8 cellular contexts compared by ENCODE assay signal in the genomic region with DNA sequence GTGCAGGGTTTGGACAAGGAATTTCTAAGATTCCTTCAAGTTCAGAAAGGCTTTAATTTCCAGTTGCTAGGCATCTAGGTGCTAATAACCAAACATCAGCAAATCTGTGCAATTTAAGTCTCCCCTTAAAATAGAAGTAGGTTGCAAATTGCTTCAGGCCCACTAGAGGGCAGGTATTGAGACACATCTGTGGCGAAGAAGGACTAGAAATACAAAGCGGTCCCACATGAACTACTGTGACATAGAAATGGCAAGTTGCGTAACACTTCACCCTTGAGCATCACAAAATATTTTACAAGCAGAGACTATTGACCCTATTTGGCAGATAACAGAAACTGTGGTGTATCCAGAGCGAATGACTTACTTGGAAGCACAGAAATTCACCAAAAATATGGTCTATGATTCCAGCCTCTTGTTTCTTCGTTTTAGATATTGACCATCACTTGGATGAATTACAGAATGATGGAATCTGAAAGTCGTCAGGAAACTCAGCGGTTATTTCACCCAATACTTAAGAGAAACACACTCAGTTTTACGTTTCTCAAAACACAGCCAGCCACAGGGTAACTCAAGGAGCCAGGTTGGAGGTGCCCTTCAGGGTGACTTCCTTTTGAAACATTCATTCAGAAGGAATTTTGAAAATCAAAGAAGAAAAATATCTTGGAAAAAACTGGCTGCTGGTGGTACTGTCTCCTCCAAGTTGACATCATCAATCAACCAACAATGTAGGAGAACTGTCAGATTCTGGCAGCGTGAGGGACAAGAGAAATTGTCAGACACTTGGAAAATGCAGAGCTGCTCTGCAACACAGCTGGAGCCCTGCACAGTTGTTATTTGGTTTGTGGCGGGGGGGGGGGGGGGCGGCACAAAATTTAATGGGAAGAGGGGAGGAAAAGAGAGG.
DNase-seq lines count a peak whose midpoint lies in the region; ATAC-seq and TF ChIP-seq lines count a peak whose summit lies in the region.

No MANE protein-coding gene starts in this region.

- H3K36me3 Mint-ChIP-seq in GM23338 (ENCODE audit: low read depth), result no peaks in the 10 kb centered on the region

- H3K4me3 ChIP-seq in GM23338, result no peak overlapping the region
- no peak overlapping the region for H3K4me3 ChIP-seq in OCI-LY1 (ENCODE audit: low read depth, low read length, poor library complexity, severe bottlenecking)
- no peak overlapping the region for H3K4me3 ChIP-seq in uterus

- H3K4me2 ChIP-seq in GM23338, result no peak overlapping the region
- H3K4me2 ChIP-seq in OCI-LY1 (ENCODE audit: low read length), result no peak overlapping the region

- H4K20me1 ChIP-seq in GM23338 (replicated peaks; ENCODE audit: insufficient read depth), result no peaks in the 10 kb centered on the region
- no peaks in the 10 kb centered on the region for H4K20me1 ChIP-seq in OCI-LY1 (ENCODE audit: insufficient read depth, low read length)

- H3K4me1 ChIP-seq in GM23338 (ENCODE audit: insufficient read depth) (no peaks in the 10 kb centered on the region), OCI-LY1 (ENCODE audit: insufficient read depth, low read length, severe bottlenecking) (no peaks in the 10 kb centered on the region), uterus (no peaks in the 10 kb centered on the region)

- TF ChIP-seq POLR2A in uterus (IDR thresholded peaks at IDR 0.05), result no peak

- H3K36me3 ChIP-seq in GM23338 (ENCODE audit: insufficient read depth) (no peaks in the 10 kb centered on the region), OCI-LY1 (ENCODE audit: insufficient read depth, low read length) (no peaks in the 10 kb centered on the region), uterus (no peaks in the 10 kb centered on the region)

- H3K27me3 ChIP-seq in GM23338 (ENCODE audit: insufficient read depth) (no peaks in the 10 kb centered on the region), OCI-LY1 (ENCODE audit: insufficient read depth, low read length) (no peaks in the 10 kb centered on the region), uterus (no peaks in the 10 kb centered on the region)

- peaks cover 3% of the 10 kb centered on the region; the same call in 2 of the 3 replicates for H3K4me1 Mint-ChIP-seq in GM23338

- no peak overlapping the region for H3K27ac ChIP-seq in GM23338 (ENCODE audit: low read depth)
- H3K27ac ChIP-seq in OCI-LY1 (ENCODE audit: low read depth, low read length, poor library complexity, severe bottlenecking), result no peak overlapping the region
- H3K27ac ChIP-seq in uterus, result no peak overlapping the region

- H3K9me3 ChIP-seq in OCI-LY1 (ENCODE audit: low read length) (no peaks in the 10 kb centered on the region), uterus (no peaks in the 10 kb centered on the region)

- no peak overlapping the region for H3K27ac Mint-ChIP-seq in GM23338

- H3K27me3 Mint-ChIP-seq in GM23338 (ENCODE audit: insufficient read depth, low read depth, poor library complexity), result no peaks in the 10 kb centered on the region

- no peak overlapping the region for H3K4me3 Mint-ChIP-seq in GM23338

- intact Hi-C loops in uterus (cut with DNase I; ENCODE audit: low total_unique reads), result no loop called here

- H3K9ac ChIP-seq in OCI-LY1 (ENCODE audit: low read length), result no peak overlapping the region

- no peaks in the 10 kb centered on the region for H3K9me3 Mint-ChIP-seq in GM23338

- H2AFZ ChIP-seq in GM23338 (no peak overlapping the region), OCI-LY1 (ENCODE audit: low read length) (no peak overlapping the region)

- DNase-seq in ELR (ENCODE audit: low read depth) (peak; percentile 38), GM23338 (ENCODE audit: low spot score) (peak; percentile 77), foreskin melanocyte (peak; percentile 10), uterus (no peak), 8988T (no peak), superior temporal gyrus (ENCODE audit: extremely low spot score) (no peak)

- H3K79me2 ChIP-seq in GM23338 (replicated peaks; ENCODE audit: insufficient read depth) (no peaks in the 10 kb centered on the region), OCI-LY1 (ENCODE audit: insufficient read depth, low read length) (no peaks in the 10 kb centered on the region)

- peak; percentile 40; the same call in 2 of the 3 replicates for ATAC-seq in GM23338
- no peak for ATAC-seq in activated CD4-positive, CD25-positive, alpha-beta regulatory T cell treated with anti-CD3 and anti-CD28 coated beads, Interleukin-2, amount 50 U/mL, for 24 hours

- peak; percentile 71 to 80 for TF ChIP-seq CTCF in GM23338 (conservative IDR thresholded peaks at IDR 0.05; ENCODE audit: low read depth in 2 of 2)
- TF ChIP-seq CTCF in OCI-LY1 (IDR thresholded peaks at IDR 0.05; ENCODE audit: low read length), result peak; percentile 69
- no peak for TF ChIP-seq CTCF in uterus (IDR thresholded peaks at IDR 0.05)

- H3F3A ChIP-seq in GM23338 (replicated peaks; ENCODE audit: low read depth) (no peaks in the 10 kb centered on the region), OCI-LY1 (ENCODE audit: insufficient read depth, low read length) (no peaks in the 10 kb centered on the region)

- H3K9me2 ChIP-seq in GM23338 (ENCODE audit: insufficient read depth), result no peaks in the 10 kb centered on the region
- H3K9me2 ChIP-seq in OCI-LY1 (ENCODE audit: low read depth, low read length), result no peaks in the 10 kb centered on the region

TF ChIP-seq in GM23338, 12 proteins besides CTCF, POLR2A, EP300 and RAD21 (continues in another document):
- TF ChIP-seq POLR2AphosphoS5 (IDR thresholded peaks at IDR 0.05; ENCODE audit: low read depth) (no peak), CREB1 (CRISPR knock-in tag; IDR thresholded peaks at IDR 0.05; ENCODE audit: low read depth) (no peak), ZNF331 (CRISPR knock-in tag; IDR thresholded peaks at IDR 0.05; ENCODE audit: low read depth) (no peak), EZH2 (IDR thresholded peaks at IDR 0.05; ENCODE audit: low read depth, unreplicated experiment) (no peak), ZNF114 (CRISPR knock-in tag; IDR thresholded peaks at IDR 0.05) (no peak), EZH2phosphoT487 (IDR thresholded peaks at IDR 0.05; ENCODE audit: unreplicated experiment) (no peak), STAT1 (IDR thresholded peaks at IDR 0.05; ENCODE audit: unreplicated experiment) (no peak)
- TF ChIP-seq, protein P1, sequence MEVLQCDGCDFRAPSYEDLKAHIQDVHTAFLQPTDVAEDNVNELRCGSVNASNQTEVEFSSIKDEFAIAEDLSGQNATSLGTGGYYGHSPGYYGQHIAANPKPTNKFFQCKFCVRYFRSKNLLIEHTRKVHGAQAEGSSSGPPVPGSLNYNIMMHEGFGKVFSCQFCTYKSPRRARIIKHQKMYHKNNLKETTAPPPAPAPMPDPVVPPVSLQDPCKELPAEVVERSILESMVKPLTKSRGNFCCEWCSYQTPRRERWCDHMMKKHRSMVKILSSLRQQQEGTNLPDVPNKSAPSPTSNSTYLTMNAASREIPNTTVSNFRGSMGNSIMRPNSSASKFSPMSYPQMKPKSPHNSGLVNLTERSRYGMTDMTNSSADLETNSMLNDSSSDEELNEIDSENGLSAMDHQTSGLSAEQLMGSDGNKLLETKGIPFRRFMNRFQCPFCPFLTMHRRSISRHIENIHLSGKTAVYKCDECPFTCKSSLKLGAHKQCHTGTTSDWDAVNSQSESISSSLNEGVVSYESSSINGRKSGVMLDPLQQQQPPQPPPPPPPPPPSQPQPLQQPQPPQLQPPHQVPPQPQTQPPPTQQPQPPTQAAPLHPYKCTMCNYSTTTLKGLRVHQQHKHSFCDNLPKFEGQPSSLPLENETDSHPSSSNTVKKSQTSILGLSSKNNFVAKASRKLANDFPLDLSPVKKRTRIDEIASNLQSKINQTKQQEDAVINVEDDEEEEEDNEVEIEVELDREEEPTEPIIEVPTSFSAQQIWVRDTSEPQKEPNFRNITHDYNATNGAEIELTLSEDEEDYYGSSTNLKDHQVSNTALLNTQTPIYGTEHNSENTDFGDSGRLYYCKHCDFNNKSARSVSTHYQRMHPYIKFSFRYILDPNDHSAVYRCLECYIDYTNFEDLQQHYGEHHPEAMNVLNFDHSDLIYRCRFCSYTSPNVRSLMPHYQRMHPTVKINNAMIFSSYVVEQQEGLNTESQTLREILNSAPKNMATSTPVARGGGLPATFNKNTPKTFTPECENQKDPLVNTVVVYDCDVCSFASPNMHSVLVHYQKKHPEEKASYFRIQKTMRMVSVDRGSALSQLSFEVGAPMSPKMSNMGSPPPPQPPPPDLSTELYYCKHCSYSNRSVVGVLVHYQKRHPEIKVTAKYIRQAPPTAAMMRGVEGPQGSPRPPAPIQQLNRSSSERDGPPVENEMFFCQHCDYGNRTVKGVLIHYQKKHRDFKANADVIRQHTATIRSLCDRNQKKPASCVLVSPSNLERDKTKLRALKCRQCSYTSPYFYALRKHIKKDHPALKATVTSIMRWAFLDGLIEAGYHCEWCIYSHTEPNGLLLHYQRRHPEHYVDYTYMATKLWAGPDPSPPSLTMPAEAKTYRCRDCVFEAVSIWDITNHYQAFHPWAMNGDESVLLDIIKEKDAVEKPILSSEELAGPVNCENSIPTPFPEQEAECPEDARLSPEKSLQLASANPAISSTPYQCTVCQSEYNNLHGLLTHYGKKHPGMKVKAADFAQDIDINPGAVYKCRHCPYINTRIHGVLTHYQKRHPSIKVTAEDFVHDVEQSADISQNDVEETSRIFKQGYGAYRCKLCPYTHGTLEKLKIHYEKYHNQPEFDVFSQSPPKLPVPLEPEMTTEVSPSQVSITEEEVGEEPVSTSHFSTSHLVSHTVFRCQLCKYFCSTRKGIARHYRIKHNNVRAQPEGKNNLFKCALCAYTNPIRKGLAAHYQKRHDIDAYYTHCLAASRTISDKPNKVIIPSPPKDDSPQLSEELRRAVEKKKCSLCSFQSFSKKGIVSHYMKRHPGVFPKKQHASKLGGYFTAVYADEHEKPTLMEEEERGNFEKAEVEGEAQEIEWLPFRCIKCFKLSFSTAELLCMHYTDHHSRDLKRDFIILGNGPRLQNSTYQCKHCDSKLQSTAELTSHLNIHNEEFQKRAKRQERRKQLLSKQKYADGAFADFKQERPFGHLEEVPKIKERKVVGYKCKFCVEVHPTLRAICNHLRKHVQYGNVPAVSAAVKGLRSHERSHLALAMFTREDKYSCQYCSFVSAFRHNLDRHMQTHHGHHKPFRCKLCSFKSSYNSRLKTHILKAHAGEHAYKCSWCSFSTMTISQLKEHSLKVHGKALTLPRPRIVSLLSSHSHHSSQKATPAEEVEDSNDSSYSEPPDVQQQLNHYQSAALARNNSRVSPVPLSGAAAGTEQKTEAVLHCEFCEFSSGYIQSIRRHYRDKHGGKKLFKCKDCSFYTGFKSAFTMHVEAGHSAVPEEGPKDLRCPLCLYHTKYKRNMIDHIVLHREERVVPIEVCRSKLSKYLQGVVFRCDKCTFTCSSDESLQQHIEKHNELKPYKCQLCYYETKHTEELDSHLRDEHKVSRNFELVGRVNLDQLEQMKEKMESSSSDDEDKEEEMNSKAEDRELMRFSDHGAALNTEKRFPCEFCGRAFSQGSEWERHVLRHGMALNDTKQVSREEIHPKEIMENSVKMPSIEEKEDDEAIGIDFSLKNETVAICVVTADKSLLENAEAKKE (CRISPR knock-in tag; IDR thresholded peaks at IDR 0.05), result no peak

Comparison
In these comparisons a context has a peak if more than half of its experiments do, and no peak if none do; other contexts are left out.
1. DNase-seq: peak in ELR (single experiment), GM23338 (single experiment) and foreskin melanocyte (single experiment); none in uterus (0 of 2), 8988T (single experiment) and superior temporal gyrus (single experiment).
2. CTCF ChIP-seq: peak in GM23338 (2 of 2) and OCI-LY1 (single experiment); none in uterus (0 of 4).